8 cellular contexts compared by ENCODE assay signal in the genomic region with DNA sequence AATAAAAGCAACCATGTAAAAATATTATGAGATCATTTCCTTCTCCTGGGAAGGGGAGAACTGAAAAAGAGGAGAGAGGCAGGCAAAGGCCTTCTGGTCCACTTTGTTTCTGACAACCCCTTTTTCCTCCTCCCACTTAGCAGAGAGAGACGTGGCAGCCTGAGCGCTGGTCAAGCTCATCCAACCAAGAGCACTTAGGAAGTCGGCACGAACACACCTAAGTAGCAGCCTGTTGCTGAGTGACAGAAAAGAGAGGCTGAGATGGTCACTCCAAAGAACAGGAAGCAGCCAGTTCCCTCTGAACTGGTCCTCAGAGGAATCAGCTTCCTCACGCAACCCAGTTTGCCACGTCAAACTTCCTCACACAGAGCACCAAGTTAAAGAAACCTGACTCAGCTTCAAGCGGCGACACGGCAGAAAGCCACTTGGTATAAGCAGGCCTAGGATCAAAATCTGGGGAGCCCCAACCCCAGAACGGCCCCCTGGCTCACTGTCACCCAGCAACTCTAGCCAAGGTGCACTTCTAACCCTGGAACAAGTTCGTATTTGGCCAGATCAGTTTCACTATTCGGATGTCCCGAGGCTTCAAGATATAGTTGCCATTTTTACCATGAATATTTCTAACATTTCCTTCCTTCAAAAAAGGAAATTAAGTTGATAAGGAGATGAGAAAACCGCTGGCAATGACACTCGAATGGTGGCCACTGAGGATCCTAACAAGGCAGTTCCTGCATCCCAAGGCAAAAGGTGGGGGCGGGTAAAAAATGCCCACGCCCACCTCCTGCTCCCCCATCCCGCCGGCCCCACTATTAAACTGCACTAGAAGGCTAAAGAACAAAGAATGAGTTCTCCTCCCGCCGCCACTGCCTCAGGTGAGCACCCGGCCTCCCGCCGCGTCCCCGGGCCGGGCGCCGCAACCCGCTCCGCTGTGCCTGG. TPM values are rescaled to one million over a fixed set of nuclear protein-coding genes. Genes with fewer than 3 reads are reported as not detected.
A peak's percentile ranks its signal among the peaks of the same experiment; 100 is the strongest.
DNase-seq lines count a peak whose midpoint lies in the region; ATAC-seq and TF ChIP-seq lines count a peak whose summit lies in the region.

No MANE protein-coding gene starts in this region.

- peak overlapping the region; percentile 74 for H3K4me3 ChIP-seq in upper lobe of right lung

- H3K36me3 Mint-ChIP-seq in activated naive CD8-positive, alpha-beta T cell: peaks cover 13% of the 10 kb centered on the region
- no peaks in the 10 kb centered on the region for H3K36me3 Mint-ChIP-seq in glutamatergic neuron (ENCODE audit: unreplicated experiment)

- peak overlapping the region; percentile 100 for H3K4me3 Mint-ChIP-seq in activated naive CD8-positive, alpha-beta T cell
- H3K4me3 Mint-ChIP-seq in glutamatergic neuron (ENCODE audit: unreplicated experiment): peak overlapping the region; percentile 92

- H3K9me3 ChIP-seq in upper lobe of right lung: no peaks in the 10 kb centered on the region

- H3K27ac ChIP-seq in upper lobe of right lung: peak overlapping the region; percentile 88

- no peaks in the 10 kb centered on the region for H3K9me3 Mint-ChIP-seq in activated naive CD8-positive, alpha-beta T cell (ENCODE audit: low read depth)
- peaks cover 10% of the 10 kb centered on the region for H3K9me3 Mint-ChIP-seq in glutamatergic neuron (ENCODE audit: unreplicated experiment)

- DNase-seq in DMS79 (lab: John Stamatoyannopoulos, UW): peak; percentile 39
- DNase-seq in HS-5 (ENCODE audit: low read depth): peak; percentile 61
- peak; percentile 54 for DNase-seq in SK-MEL-5 (ENCODE audit: low read depth, low spot score)
- DNase-seq in glutamatergic neuron: peak; percentile 32
- DNase-seq in occipital lobe (lab: John Stamatoyannopoulos, UW): peak; percentile 27
- peak; percentile 74 for DNase-seq in upper lobe of right lung

- TF ChIP-seq CTCF in glutamatergic neuron (IDR thresholded peaks at IDR 0.05; ENCODE audit: partially characterized antibody, unreplicated experiment): no peak
- TF ChIP-seq CTCF in upper lobe of right lung (IDR thresholded peaks at IDR 0.05): no peak

- in situ Hi-C loops in SK-MEL-5 (cut with HindIII; ENCODE audit: low pct_unique_long_range_greater_than_20kb, low sequenced_read_pairs): no loop called here

- H3K27ac Mint-ChIP-seq in activated naive CD8-positive, alpha-beta T cell: peak overlapping the region; percentile 83
- H3K27ac Mint-ChIP-seq in glutamatergic neuron (ENCODE audit: unreplicated experiment): peak overlapping the region; percentile 45

- peaks cover 32% of the 10 kb centered on the region for H3K36me3 ChIP-seq in upper lobe of right lung

- H3K27me3 ChIP-seq in upper lobe of right lung: no peaks in the 10 kb centered on the region

- intact Hi-C loops in upper lobe of right lung (cut with DNase I): no loop called here

- no peaks in the 10 kb centered on the region for H3K27me3 Mint-ChIP-seq in activated naive CD8-positive, alpha-beta T cell
- peaks cover 6% of the 10 kb centered on the region for H3K27me3 Mint-ChIP-seq in glutamatergic neuron (ENCODE audit: unreplicated experiment)

- peaks cover 34% of the 10 kb centered on the region for H3K4me1 Mint-ChIP-seq in activated naive CD8-positive, alpha-beta T cell (ENCODE audit: low read depth)
- H3K4me1 Mint-ChIP-seq in glutamatergic neuron (ENCODE audit: low read depth, unreplicated experiment): peaks cover 13% of the 10 kb centered on the region

- ATAC-seq in GM21381 (IDR thresholded peaks at IDR 0.05; ENCODE audit: unreplicated experiment) (peak; percentile 67), upper lobe of right lung (peak; percentile 88)

- peaks cover 16% of the 10 kb centered on the region for H3K4me1 ChIP-seq in upper lobe of right lung

RNA-seq across cellular contexts. Expression of a gene that starts 0.7 kb away (rescaled TPM):
- 10.3 and 12.1 TPM in 2 replicates for total RNA-seq in SK-MEL-5 (2014; rRNA removed; shearing (Covaris generic))
- polyA plus RNA-seq in SK-MEL-5 (2015; cell fraction: cytosol; rRNA removed): 14.9 and 19.3 TPM in 2 replicates
- polyA plus RNA-seq in SK-MEL-5 (2015; cell fraction: nucleus; rRNA removed): 13.5 and 18.7 TPM in 2 replicates
- 26.0 TPM for total RNA-seq in glutamatergic neuron (ENCODE audit: unreplicated experiment)
- 10.1 TPM for total RNA-seq in occipital lobe
- total RNA-seq in upper lobe of right lung: 48.1 TPM

RNA-seq across cellular contexts. Expression of a gene that starts 53.4 kb away (rescaled TPM):
- 0.32 and 0.69 TPM in 2 replicates for total RNA-seq in SK-MEL-5 (2014; rRNA removed; shearing (Covaris generic))
- polyA plus RNA-seq in SK-MEL-5 (2015; cell fraction: cytosol; rRNA removed): 0.39 and 0.48 TPM in 2 replicates
- polyA plus RNA-seq in SK-MEL-5 (2015; cell fraction: nucleus; rRNA removed): 0.43 and 0.47 TPM in 2 replicates
- total RNA-seq in glutamatergic neuron (ENCODE audit: unreplicated experiment) (2.9 TPM), occipital lobe (2.3 TPM), upper lobe of right lung (38.9 TPM)

Comparison
In these comparisons a context has a peak if more than half of its experiments do, and no peak if none do; other contexts are left out.
1. Peak in every context shown above with its lines: DNase-seq, ATAC-seq, H3K4me3 ChIP-seq and H3K27ac ChIP-seq.
2. RNA of a gene that starts 53.4 kb away (total RNA-seq): 38.9 TPM in upper lobe of right lung (single experiment); 2.9 TPM in glutamatergic neuron (single experiment), 2.3 TPM in occipital lobe (single experiment) and 0.32 to 0.69 TPM in SK-MEL-5; every median in the first group is over 10 times any median in the second.